ENCODE assay signal across 26 cellular contexts in the genomic region with DNA sequence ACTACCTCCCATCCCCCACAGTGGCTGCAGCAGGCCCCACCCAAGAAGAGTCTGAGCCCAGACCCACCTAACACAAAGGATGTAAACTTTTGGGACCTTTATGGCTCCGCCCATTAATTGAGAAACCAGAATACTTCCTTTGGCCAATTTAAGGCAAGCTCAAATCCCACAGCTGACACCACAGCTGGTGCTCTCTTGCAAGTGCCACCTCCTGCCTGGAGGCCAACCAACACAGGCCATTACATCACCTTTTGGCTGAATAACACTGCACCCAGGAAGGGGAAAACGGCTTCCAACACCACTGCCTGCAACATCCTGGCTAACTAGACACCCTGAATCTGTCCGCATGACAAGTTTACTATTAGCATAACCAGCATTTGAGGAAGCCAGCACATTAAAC.
"Had no signal": no experiment of that assay in that cellular context is flagged by ENCODE, and none has a peak within 500 bp of the region (broad histone marks: within the 10 kb centered on the region; RNA-seq: fewer than 3 reads in every experiment).

No MANE protein-coding gene starts in this region.

- H3K4me3 Mint-ChIP-seq: activated CD8-positive, alpha-beta T cell treated with anti-CD3 and anti-CD28 coated beads, Interleukin-2, amount 10 ng/mL, durations not matched to agents 7 days and 5 days; activated naive CD8-positive, alpha-beta T cell treated with anti-CD3 and anti-CD28 coated beads, Interleukin-2, amount 50 U/mL, for 24 hours; T-helper 17 cell; WTC11 had no signal

- DNase-seq: activated CD4-positive, alpha-beta T cell treated with anti-CD3 and anti-CD28 coated beads for 48 hours; activated CD4-positive, alpha-beta T cell treated with anti-CD3 and anti-CD28 coated beads, Interleukin-2, amount 50 U/mL, for 4 hours; activated CD4-positive, CD25-positive, alpha-beta regulatory T cell treated with anti-CD3 and anti-CD28 coated beads, Interleukin-2, amount 50 U/mL, for 72 hours; activated CD8-positive, alpha-beta memory T cell treated with anti-CD3 and anti-CD28 coated beads, Interleukin-2, amount 50 U/mL, for 48 hours; activated CD8-positive, alpha-beta T cell treated with anti-CD3 and anti-CD28 coated beads, Interleukin-2, amount 10 ng/mL, durations not matched to agents 7 days and 5 days; activated naive CD8-positive, alpha-beta T cell treated with anti-CD3 and anti-CD28 coated beads, Interleukin-2, amount 50 U/mL, for 24 hours; activated T-cell treated with anti-CD3 and anti-CD28 coated beads, Interleukin-2, amount 50 U/mL, for 1 hour; amniotic stem cell; body of pancreas; central memory CD4-positive, alpha-beta T cell; Karpas-422; NCI-H1092; NCI-H1417; NCI-H1930; NCI-H2171; NCI-H2227 treated with DMSO at 0.1 percent for 48 hours; NCI-H446 treated with DMSO at 0.1 percent for 48 hours; NCI-H524 treated with DMSO at 0.1 percent for 48 hours; NCI-H774; SIG-M5; T-helper 17 cell; T-helper 9 cell had no signal

- H3K27ac ChIP-seq: ascending aorta, body of pancreas, SK-N-MC had no signal

- H3K9me3 ChIP-seq: body of pancreas had no signal

- H3K27ac Mint-ChIP-seq: activated CD8-positive, alpha-beta T cell treated with anti-CD3 and anti-CD28 coated beads, Interleukin-2, amount 10 ng/mL, durations not matched to agents 7 days and 5 days; activated naive CD4-positive, alpha-beta T cell treated with anti-CD3 and anti-CD28 coated beads, Interleukin-2, amount 50 U/mL, for 72 hours; activated naive CD8-positive, alpha-beta T cell treated with anti-CD3 and anti-CD28 coated beads, Interleukin-2, amount 50 U/mL, for 24 hours; T-helper 17 cell had no signal

- H3K4me1 ChIP-seq: ascending aorta, body of pancreas had no signal

- H3K4me1 Mint-ChIP-seq: activated naive CD8-positive, alpha-beta T cell treated with anti-CD3 and anti-CD28 coated beads, Interleukin-2, amount 50 U/mL, for 24 hours; T-helper 17 cell had no signal

- H3K27me3 ChIP-seq: ascending aorta, body of pancreas had no signal

- H3K27me3 Mint-ChIP-seq: T-helper 17 cell had no signal

- H3K36me3 Mint-ChIP-seq: WTC11 had no signal

- ATAC-seq: activated CD8-positive, alpha-beta T cell treated with anti-CD3 and anti-CD28 coated beads, Interleukin-2, amount 10 ng/mL, durations not matched to agents 7 days and 5 days; activated naive CD4-positive, alpha-beta T cell treated with anti-CD3 and anti-CD28 coated beads, Interleukin-2, amount 50 U/mL, for 72 hours; activated naive CD8-positive, alpha-beta T cell treated with anti-CD3 and anti-CD28 coated beads, Interleukin-2, amount 50 U/mL, for 24 hours; body of pancreas; T-helper 17 cell had no signal

- H3K36me3 ChIP-seq: ascending aorta had no signal

- H3K4me3 ChIP-seq: ascending aorta, body of pancreas, SK-N-MC had no signal
